Comparison of ENCODE assay signal across 21 cellular contexts in genomic region chr3:150905339-150905738, GRCh38. TPM values are rescaled to one million over a fixed set of nuclear protein-coding genes. Genes with fewer than 3 reads are reported as not detected.
"Had no signal": no experiment of that assay in that cellular context is flagged by ENCODE, and none has a peak within 500 bp of the region (broad histone marks: within the 10 kb centered on the region; RNA-seq: fewer than 3 reads in every experiment).

MINDY4B (minus strand) TSS chr3:150905439; CDS start chr3:150905439, 0 bp downstream.

- H3K4me3 ChIP-seq: MG63, SJSA1, SK-N-MC had no signal

- DNase-seq: Karpas-422, KG1, MG63, NCI-H1092 treated with DMSO at 0.1 percent for 48 hours, NCI-H1436, NCI-H187, NCI-H2029, NCI-H2081 treated with DMSO at 0.1 percent for 48 hours, NCI-H2171, NCI-H345, NCI-H446 treated with DMSO at 0.1 percent for 48 hours, NCI-H510A treated with DMSO at 0.1 percent for 48 hours, NCI-H526, Right ventricle myocardium superior, RPMI8226, SIG-M5, SW 1271 had no signal

- H3K27ac ChIP-seq: SJSA1, SK-N-MC had no signal

- FAIRE-seq: RCC 7860 had no signal

- H3K36me3 ChIP-seq: MG63, SJSA1 had no signal

- H3K9me3 ChIP-seq: MG63, SJSA1 had no signal

- H3K4me1 ChIP-seq: SJSA1 had no signal

RNA-seq across cellular contexts. Expression of gene MINDY4B, which starts in this region (rescaled TPM):
- total RNA-seq: HT-29, Right ventricle myocardium superior, SJSA1 had no signal
